ENCODE assay signal across 13 cellular contexts in the genomic region with DNA sequence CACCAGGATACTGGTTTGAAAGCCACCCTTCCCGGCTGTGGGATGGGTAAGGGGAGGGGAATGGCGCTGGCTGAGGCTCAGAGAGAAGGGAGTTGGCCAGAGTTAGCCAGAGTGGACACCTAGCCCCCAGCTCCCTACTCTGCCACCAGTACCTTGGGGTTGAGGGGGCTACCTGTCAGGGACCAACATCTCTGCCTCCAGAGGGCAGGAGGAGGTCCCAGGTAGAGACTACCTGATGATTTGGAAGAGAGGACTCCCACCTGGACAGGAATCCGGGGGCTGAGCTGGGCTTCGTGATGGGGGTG. TPM values are rescaled to one million over a fixed set of nuclear protein-coding genes. Genes with fewer than 3 reads are reported as not detected.
DNase-seq lines count a peak whose midpoint lies in the region; ATAC-seq, FAIRE-seq and TF ChIP-seq lines count a peak whose summit lies in the region.
"Had no signal": no experiment of that assay in that cellular context is flagged by ENCODE, and none has a peak within 500 bp of the region (broad histone marks: within the 10 kb centered on the region; RNA-seq: fewer than 3 reads in every experiment).

No MANE protein-coding gene starts in this region.

- H3K9me3 ChIP-seq in A673 (ENCODE audit: low read depth, low read length, poor library complexity, severe bottlenecking) = no peaks in the 10 kb centered on the region
- no peaks in the 10 kb centered on the region for H3K9me3 ChIP-seq in Loucy (ENCODE audit: insufficient read depth, low read depth, low read length)
- H3K9me3 ChIP-seq in duodenal mucosa (ENCODE audit: control insufficient read depth in 1 of 2, low read length in 2 of 2) = no peaks in the 10 kb centered on the region
- H3K9me3 ChIP-seq in vagina = no peaks in the 10 kb centered on the region
- H3K9me3 ChIP-seq: BE2C, lower lobe of right lung had no signal

- no peaks in the 10 kb centered on the region for H3K36me3 Mint-ChIP-seq in natural killer cell treated with Interleukin-12 subunit alpha and Interleukin-12 subunit beta and Interleukin-15 and Interleukin-18, amount 100 ng/mL, for 72 hours
- H3K36me3 Mint-ChIP-seq: activated naive CD8-positive, alpha-beta T cell had no signal

- H3K79me2 ChIP-seq in Loucy (ENCODE audit: insufficient read depth, low read length) = no peaks in the 10 kb centered on the region

- H3K27me3 Mint-ChIP-seq in natural killer cell treated with Interleukin-12 subunit alpha and Interleukin-12 subunit beta and Interleukin-15 and Interleukin-18, amount 100 ng/mL, for 72 hours = peaks cover 2 to 3% of the 10 kb centered on the region in 2 donors

- DNase-seq in A673 (ENCODE audit: low spot score) = no peak
- DNase-seq in natural killer cell treated with Interleukin-12 subunit alpha and Interleukin-12 subunit beta and Interleukin-15 and Interleukin-18, amount 100 ng/mL, for 72 hours (ENCODE audit: low spot score) = no peak
- DNase-seq in vagina (ENCODE audit: extremely low spot score in 2 of 2) = no peak
- no peak for DNase-seq in GM12891 (ENCODE audit: insufficient read length, low spot score)
- DNase-seq: BE2C, DMS79 treated with DMSO at 0.1 percent for 48 hours, lower lobe of right lung, NCI-H1105 had no signal

- no TSS peak for BruUV-seq in A673 (replicated peaks; lab: Mats Ljungman, UMichigan)

- H3K27me3 ChIP-seq in A673 (replicated peaks; ENCODE audit: insufficient read depth, low read depth, low read length, poor library complexity) (no peaks in the 10 kb centered on the region), Loucy (ENCODE audit: insufficient read depth, low read length, poor library complexity, severe bottlenecking) (no peaks in the 10 kb centered on the region), duodenal mucosa (ENCODE audit: control insufficient read depth in 1 of 2, insufficient read depth in 2 of 2, low read length in 2 of 2) (peaks cover 0 to 3% of the 10 kb centered on the region in 2 donors), vagina (no peaks in the 10 kb centered on the region)
- H3K27me3 ChIP-seq: BE2C had no signal

- no peaks in the 10 kb centered on the region for H3K9me2 ChIP-seq in Loucy (replicated peaks; ENCODE audit: low read depth, low read length)

- peak overlapping the region; percentile 54 for H3K4me3 Mint-ChIP-seq in natural killer cell treated with Interleukin-12 subunit alpha and Interleukin-12 subunit beta and Interleukin-15 and Interleukin-18, amount 100 ng/mL, for 72 hours
- H3K4me3 Mint-ChIP-seq: activated naive CD8-positive, alpha-beta T cell had no signal

- H2AFZ ChIP-seq in Loucy (ENCODE audit: low read length) = peak overlapping the region; percentile 53; the same call in 1 of the 2 replicates

- no peak for FAIRE-seq in GM12891 (lab: Jason Lieb, UNC)

- H4K20me1 ChIP-seq in Loucy (ENCODE audit: insufficient read depth, low read length, poor library complexity, severe bottlenecking) = no peaks in the 10 kb centered on the region

- peak overlapping the region; percentile 86 to 89 for H3K27ac Mint-ChIP-seq in natural killer cell treated with Interleukin-12 subunit alpha and Interleukin-12 subunit beta and Interleukin-15 and Interleukin-18, amount 100 ng/mL, for 72 hours

- H3K4me1 ChIP-seq in A673 (ENCODE audit: insufficient read depth, low read length, poor library complexity, severe bottlenecking) (peaks cover 26% of the 10 kb centered on the region), Loucy (ENCODE audit: insufficient read depth, low read length, poor library complexity, severe bottlenecking) (peaks cover 19% of the 10 kb centered on the region), duodenal mucosa (ENCODE audit: control insufficient read depth in 1 of 2, insufficient read depth in 2 of 2, low read length in 2 of 2) (peaks cover 52 to 57% of the 10 kb centered on the region in 2 donors), vagina (peaks cover 6% of the 10 kb centered on the region)
- H3K4me1 ChIP-seq: BE2C, lower lobe of right lung had no signal

- H3K27ac ChIP-seq in A673 (ENCODE audit: low read depth, low read length, poor library complexity, severe bottlenecking) (peak overlapping the region; percentile 22), duodenal mucosa (ENCODE audit: low read depth, low read length) (peak overlapping the region; percentile 88), vagina (no peak overlapping the region)
- H3K27ac ChIP-seq: lower lobe of right lung had no signal

- H3K9ac ChIP-seq in Loucy (ENCODE audit: low read depth, low read length, poor library complexity, severe bottlenecking) (peak overlapping the region; percentile 76), duodenal mucosa (ENCODE audit: low read depth in 1 of 2, low read length in 2 of 2) (peak overlapping the region; percentile 61 to 94)

- CTCF ChIA-PET in A673 (lab: Charles Lee) = no interaction called here

- no peaks in the 10 kb centered on the region for H3K36me3 ChIP-seq in A673 (ENCODE audit: insufficient read depth, low read length, poor library complexity, severe bottlenecking)
- H3K36me3 ChIP-seq in Loucy (ENCODE audit: insufficient read depth, low read length) = no peaks in the 10 kb centered on the region
- peaks cover 0 to 3% of the 10 kb centered on the region in 2 donors for H3K36me3 ChIP-seq in duodenal mucosa (ENCODE audit: control insufficient read depth in 1 of 2, insufficient read depth in 2 of 2, low read length in 2 of 2)
- H3K36me3 ChIP-seq in vagina = no peaks in the 10 kb centered on the region
- H3K36me3 ChIP-seq: BE2C, lower lobe of right lung had no signal

- POLR2A ChIA-PET in A673 (lab: Charles Lee; ENCODE audit: low non-redundant PET) = no interaction called here

- peaks cover 25 to 34% of the 10 kb centered on the region in 2 donors for H3K4me1 Mint-ChIP-seq in natural killer cell treated with Interleukin-12 subunit alpha and Interleukin-12 subunit beta and Interleukin-15 and Interleukin-18, amount 100 ng/mL, for 72 hours (ENCODE audit: low read depth in 2 of 2)

- H3K4me3 ChIP-seq in A673 (ENCODE audit: low read depth, low read length, poor library complexity, severe bottlenecking) = no peak overlapping the region
- H3K4me3 ChIP-seq in Loucy (ENCODE audit: low read length, poor library complexity, severe bottlenecking) = peak overlapping the region; percentile 52
- peak overlapping the region; percentile 6 to 78 for H3K4me3 ChIP-seq in duodenal mucosa (ENCODE audit: low read depth in 1 of 2, low read length in 2 of 2)
- no peak overlapping the region for H3K4me3 ChIP-seq in vagina
- H3K4me3 ChIP-seq: lower lobe of right lung had no signal

- TF ChIP-seq CTCF in A673 (conservative IDR thresholded peaks at IDR 0.05; ENCODE audit: low read depth, low read length) (no peak), Loucy (conservative IDR thresholded peaks at IDR 0.05; ENCODE audit: low read length) (no peak), vagina (IDR thresholded peaks at IDR 0.05) (no peak)

- H3K4me2 ChIP-seq in Loucy (ENCODE audit: low read depth, low read length, poor library complexity, severe bottlenecking) = peak overlapping the region; percentile 82

- no peak for ATAC-seq in natural killer cell treated with Interleukin-12 subunit alpha and Interleukin-12 subunit beta and Interleukin-15 and Interleukin-18, amount 100 ng/mL, for 72 hours
- ATAC-seq in HG03565 (IDR thresholded peaks at IDR 0.05; ENCODE audit: unreplicated experiment) (no peak), GM19351 (IDR thresholded peaks at IDR 0.05; ENCODE audit: unreplicated experiment) (no peak)

- no peaks in the 10 kb centered on the region for H3F3A ChIP-seq in Loucy (ENCODE audit: low read depth)

- no peaks in the 10 kb centered on the region for H3K9me3 Mint-ChIP-seq in natural killer cell treated with Interleukin-12 subunit alpha and Interleukin-12 subunit beta and Interleukin-15 and Interleukin-18, amount 100 ng/mL, for 72 hours

- TF ChIP-seq POLR2A in vagina (IDR thresholded peaks at IDR 0.05) = no peak
- TF ChIP-seq POLR2A in GM12891 (IDR thresholded peaks at IDR 0.05; ENCODE audit: low read depth, low read length) = no peak

- intact Hi-C loops in A673 (cut with micrococcal nuclease; ENCODE audit: unreplicated experiment) = no loop called here
- intact Hi-C loops in vagina (cut with DNase I) = no loop called here

TF ChIP-seq in GM12891, 5 proteins besides CTCF, POLR2A, EP300 and RAD21:
- TF ChIP-seq SPI1 (IDR thresholded peaks at IDR 0.05; ENCODE audit: low read depth, low read length) (no peak), TAF1 (IDR thresholded peaks at IDR 0.05; ENCODE audit: low read depth, low read length) (no peak), POLR2AphosphoS5 (IDR thresholded peaks at IDR 0.05; ENCODE audit: low read depth, low read length) (no peak), POU2F2 (IDR thresholded peaks at IDR 0.05; ENCODE audit: low read depth, low read length) (no peak), PAX5 (IDR thresholded peaks at IDR 0.05; ENCODE audit: insufficient read depth, low read length, severe bottlenecking) (no peak)
TF ChIP-seq in GM12891: peak in this region for 0.

RNA-seq across cellular contexts. Expression of gene MYRF, which starts 3.7 kb away (rescaled TPM):
- total RNA-seq in A673 (2021) (11.2 and 14.6 TPM in 2 replicates), vagina (0.25 TPM)
- total RNA-seq in natural killer cell treated with Interleukin-12 subunit alpha and Interleukin-12 subunit beta and Interleukin-15 and Interleukin-18, amount 100 ng/mL, for 72 hours = 1 to 10 TPM; 3.7 to 5.5 TPM
- polyA plus RNA-seq in GM12891 (2012; ENCODE audit: low read depth, missing spikeins) = 0.83 TPM

RNA-seq across cellular contexts. Expression of gene TMEM258, which starts 36.3 kb away (rescaled TPM):
- total RNA-seq in A673 (2021) (138 and 139 TPM in 2 replicates), vagina (47.9 TPM)
- total RNA-seq in natural killer cell treated with Interleukin-12 subunit alpha and Interleukin-12 subunit beta and Interleukin-15 and Interleukin-18, amount 100 ng/mL, for 72 hours = 100 to 1,000 TPM; 119 to 133 TPM
- polyA plus RNA-seq in GM12891 (2012; ENCODE audit: low read depth, missing spikeins) = 340 TPM

RNA-seq across cellular contexts. Expression of gene FEN1, which starts 36.6 kb away (rescaled TPM):
- total RNA-seq in A673 (2021) = 140 and 152 TPM in 2 replicates
- total RNA-seq in natural killer cell treated with Interleukin-12 subunit alpha and Interleukin-12 subunit beta and Interleukin-15 and Interleukin-18, amount 100 ng/mL, for 72 hours = 100 to 1,000 TPM in 1 of 2 donors, 10 to 100 TPM in 1; 75.8 to 155 TPM
- total RNA-seq in vagina = 9.6 TPM
- polyA plus RNA-seq in GM12891 (2012; ENCODE audit: low read depth, missing spikeins) = 73.7 TPM

Comparison
In these comparisons a context has a peak if more than half of its experiments do, and no peak if none do; other contexts are left out.
1. H3K4me3 ChIP-seq: peak in Loucy (single experiment) and duodenal mucosa (2 of 2); none in A673 (single experiment) and vagina (0 of 2).